19 cellular contexts compared by ENCODE assay signal in genomic region chr16:23975293-23975692, GRCh38.
"Had no signal": no experiment of that assay in that cellular context is flagged by ENCODE, and none has a peak within 500 bp of the region (broad histone marks: within the 10 kb centered on the region; RNA-seq: fewer than 3 reads in every experiment).

No MANE protein-coding gene starts in this region.

- H3K4me1 ChIP-seq: left lung, upper lobe of left lung had no signal

- H3K27me3 Mint-ChIP-seq: activated CD4-positive, alpha-beta T cell treated with anti-CD3 and anti-CD28 coated beads, Interleukin-2, amount 10 ng/mL, durations not matched to agents 7 days and 5 days; T-cell had no signal

- H3K27ac Mint-ChIP-seq: activated CD4-positive, alpha-beta T cell treated with anti-CD3 and anti-CD28 coated beads, Interleukin-2, amount 10 ng/mL, durations not matched to agents 7 days and 5 days; nephron progenitor cell had no signal

- H3K4me3 Mint-ChIP-seq: activated CD4-positive, alpha-beta T cell treated with anti-CD3 and anti-CD28 coated beads, Interleukin-2, amount 10 ng/mL, durations not matched to agents 7 days and 5 days; activated T-cell treated with anti-CD3 and anti-CD28 coated beads, Interleukin-2, amount 50 U/mL, for 4 hours; nephron progenitor cell; T-cell had no signal

- H3K27me3 ChIP-seq: left lung, spleen, upper lobe of left lung had no signal

- ATAC-seq: left lung, SK-N-SH treated with all-trans-retinoic acid at 6 μM for 48 hours had no signal

- H3K36me3 ChIP-seq: left lung, thoracic aorta, upper lobe of left lung had no signal

- H3K9me3 Mint-ChIP-seq: activated CD4-positive, alpha-beta T cell treated with anti-CD3 and anti-CD28 coated beads, Interleukin-2, amount 10 ng/mL, durations not matched to agents 7 days and 5 days; activated T-cell treated with anti-CD3 and anti-CD28 coated beads, Interleukin-2, amount 50 U/mL, for 4 hours; nephron progenitor cell; T-cell had no signal

- DNase-seq: activated CD4-positive, alpha-beta T cell treated with anti-CD3 and anti-CD28 coated beads, Interleukin-2, amount 10 ng/mL, durations not matched to agents 7 days and 5 days; activated CD4-positive, CD25-positive, alpha-beta regulatory T cell; activated effector memory CD4-positive, alpha-beta T cell treated with anti-CD3 and anti-CD28 coated beads, Interleukin-2, amount 50 U/mL, for 16 hours; activated T-cell treated with anti-CD3 and anti-CD28 coated beads, Interleukin-2, amount 50 U/mL, for 4 hours; aorta; left lung; nephron progenitor cell; occipital lobe; posterior cingulate gyrus; retina; SHP77 treated with DMSO at 0.1 percent for 48 hours; spleen; stimulated activated CD8-positive, alpha-beta memory T cell treated with anti-CD3 and anti-CD28 coated beads, Interleukin-4, amount 100 ng/mL, for 48 hours; T-cell; T-helper 9 cell; upper lobe of left lung had no signal

- H3K9me3 ChIP-seq: left lung, spleen, thoracic aorta, upper lobe of left lung had no signal

- H3K27ac ChIP-seq: coronary artery, left lung, spleen, thoracic aorta, upper lobe of left lung had no signal

- H3K4me1 Mint-ChIP-seq: nephron progenitor cell had no signal

- H3K4me3 ChIP-seq: coronary artery, left lung, spleen, thoracic aorta, upper lobe of left lung had no signal
